17 cellular contexts compared by ENCODE assay signal in the genomic region with DNA sequence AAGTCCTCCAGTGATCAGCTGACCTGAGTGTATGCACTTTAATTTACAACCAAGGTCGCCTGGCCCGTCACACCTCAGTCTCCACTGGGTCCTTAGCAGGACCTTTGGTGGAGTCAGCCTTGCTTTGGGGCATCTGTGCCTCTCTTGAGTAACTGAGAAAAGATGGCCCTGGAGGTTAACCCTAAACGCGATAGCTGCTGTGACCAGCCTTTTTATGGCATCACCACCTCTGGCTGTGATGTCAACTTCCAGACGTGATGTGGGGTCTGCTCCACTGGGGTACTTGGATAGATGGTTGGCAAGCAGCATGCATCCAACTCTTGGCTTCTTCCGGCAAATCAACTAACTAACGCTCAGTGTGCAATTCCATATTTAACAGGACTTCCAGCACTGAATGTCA.
DNase-seq lines count a peak whose midpoint lies in the region; ATAC-seq, FAIRE-seq and TF ChIP-seq lines count a peak whose summit lies in the region.
"Had no signal": no experiment of that assay in that cellular context is flagged by ENCODE, and none has a peak within 500 bp of the region (broad histone marks: within the 10 kb centered on the region; RNA-seq: fewer than 3 reads in every experiment).

No MANE protein-coding gene starts in this region.

- H3K4me1 ChIP-seq in right atrium auricular region: no peaks in the 10 kb centered on the region
- H3K4me1 ChIP-seq in upper lobe of right lung: no peaks in the 10 kb centered on the region
- H3K4me1 ChIP-seq: BLaER1, HAP-1 had no signal

- H3K9me3 ChIP-seq in right atrium auricular region (no peaks in the 10 kb centered on the region), upper lobe of right lung (no peaks in the 10 kb centered on the region)
- H3K9me3 ChIP-seq: HAP-1 had no signal

- ATAC-seq in upper lobe of right lung (no peak), HG03378 (IDR thresholded peaks at IDR 0.05; ENCODE audit: unreplicated experiment) (no peak)
- ATAC-seq: CD8-positive, alpha-beta T cell had no signal

- FAIRE-seq in bronchial epithelial cell (lab: Jason Lieb, UNC): peak; percentile 13
- FAIRE-seq: G401.6, GM12891, GM19239 had no signal

- TF ChIP-seq CTCF in right atrium auricular region (IDR thresholded peaks at IDR 0.05) (no peak), bronchial epithelial cell (IDR thresholded peaks at IDR 0.05; ENCODE audit: insufficient read depth, low read length, severe bottlenecking) (no peak), upper lobe of right lung (IDR thresholded peaks at IDR 0.05) (no peak)

- peak; percentile 59 for DNase-seq in cardiac septum (ENCODE audit: low spot score)
- DNase-seq in right atrium auricular region (ENCODE audit: low spot score): no peak
- DNase-seq in bronchial epithelial cell (ENCODE audit: low read depth): no peak
- DNase-seq in posterior vena cava (ENCODE audit: low spot score): peak; percentile 35
- peak; percentile 36 for DNase-seq in upper lobe of right lung
- DNase-seq in NCI-H226: no peak
- no peak for DNase-seq in inferior parietal cortex (ENCODE audit: extremely low spot score)
- DNase-seq: 8988T; CD8-positive, alpha-beta T cell; COR-L47; GM23248 had no signal

- H3K4me3 ChIP-seq in right atrium auricular region: no peak overlapping the region
- H3K4me3 ChIP-seq in bronchial epithelial cell (ENCODE audit: low read depth, low read length): no peak overlapping the region
- no peak overlapping the region for H3K4me3 ChIP-seq in upper lobe of right lung
- H3K4me3 ChIP-seq: BLaER1, GM23248, HAP-1 had no signal

- intact Hi-C loops in cardiac septum (cut with DNase I) (no loop called here), posterior vena cava (cut with DNase I) (no loop called here), upper lobe of right lung (cut with DNase I) (no loop called here)

- H3K27me3 ChIP-seq in right atrium auricular region (no peaks in the 10 kb centered on the region), bronchial epithelial cell (ENCODE audit: control insufficient read depth, insufficient read depth, low read length) (no peaks in the 10 kb centered on the region), upper lobe of right lung (no peaks in the 10 kb centered on the region)
- H3K27me3 ChIP-seq: BLaER1 had no signal

- no peak overlapping the region for H3K27ac ChIP-seq in right atrium auricular region
- H3K27ac ChIP-seq in upper lobe of right lung: no peak overlapping the region
- H3K27ac ChIP-seq: BLaER1, GM23248 had no signal

- H3K36me3 ChIP-seq in right atrium auricular region (no peaks in the 10 kb centered on the region), bronchial epithelial cell (ENCODE audit: control insufficient read depth, insufficient read depth, low read length) (no peaks in the 10 kb centered on the region), upper lobe of right lung (no peaks in the 10 kb centered on the region)
- H3K36me3 ChIP-seq: BLaER1, HAP-1 had no signal

Comparison
In these comparisons a context has a peak if more than half of its experiments do, and no peak if none do; other contexts are left out.
1. DNase-seq: peak in cardiac septum (single experiment), posterior vena cava (single experiment) and upper lobe of right lung (single experiment); none in right atrium auricular region (single experiment), bronchial epithelial cell (single experiment), NCI-H226 (single experiment) and inferior parietal cortex (single experiment).